12 cellular contexts compared by ENCODE assay signal in genomic region chr4:48943387-48943786, GRCh38. TPM values are rescaled to one million over a fixed set of nuclear protein-coding genes. Genes with fewer than 3 reads are reported as not detected.
A peak's percentile ranks its signal among the peaks of the same experiment; 100 is the strongest.
DNase-seq lines count a peak whose midpoint lies in the region; ATAC-seq and TF ChIP-seq lines count a peak whose summit lies in the region.
"Had no signal": no experiment of that assay in that cellular context is flagged by ENCODE, and none has a peak within 500 bp of the region (broad histone marks: within the 10 kb centered on the region; RNA-seq: fewer than 3 reads in every experiment).

No MANE protein-coding gene starts in this region.

- H3K27me3 ChIP-seq in breast epithelium (no peaks in the 10 kb centered on the region), thyroid gland (no peaks in the 10 kb centered on the region)
- H3K27me3 ChIP-seq: colonic mucosa had no signal

- in situ Hi-C loops in G401 (cut with HindIII; ENCODE audit: low sequenced_read_pairs) = no loop called here

- ATAC-seq in GM21423 (IDR thresholded peaks at IDR 0.05; ENCODE audit: unreplicated experiment) (no peak), GM21723 (IDR thresholded peaks at IDR 0.05; ENCODE audit: unreplicated experiment) (no peak)

- no peak overlapping the region for H3K4me3 Mint-ChIP-seq in MCF 10A (ENCODE audit: unreplicated experiment)
- H3K4me3 Mint-ChIP-seq: CD4-positive, CD25-positive, alpha-beta regulatory T cell; IgD-negative memory B cell had no signal

- intact Hi-C loops in MCF 10A (cut with micrococcal nuclease) (loop anchor here (5.0 kb wide), 1 partner anchor 111 kb away; the partner anchor contains the start of gene OCIAD1), breast epithelium (cut with DNase I; ENCODE audit: low total_unique reads) (no loop called here), thyroid gland (cut with DNase I) (no loop called here)

- WGBS in thyroid gland, 2 donors = 34 to 49% methylated on average over 1 of the region's 1 CpG

- H3K36me3 ChIP-seq in breast epithelium (no peaks in the 10 kb centered on the region), thyroid gland (no peaks in the 10 kb centered on the region)
- H3K36me3 ChIP-seq: colonic mucosa had no signal

- TF ChIP-seq CTCF in MCF 10A (IDR thresholded peaks at IDR 0.05; ENCODE audit: unreplicated experiment) = peak; percentile 40
- TF ChIP-seq CTCF in breast epithelium (IDR thresholded peaks at IDR 0.05) = no peak
- TF ChIP-seq CTCF in thyroid gland (IDR thresholded peaks at IDR 0.05) = peak in 5 of 6 experiments; percentile 24 to 61 (median 52)

- CTCF ChIA-PET in MCF 10A (lab: Yijun Ruan, JAX) = interaction anchor here (1.2 to 5.5 kb wide), 4 partner anchors 15 to 42 kb away, joined by 3 to 52 read pairs (median 15); no protein-coding TSS in a partner anchor

- H3K27ac ChIP-seq in breast epithelium = no peak overlapping the region
- H3K27ac ChIP-seq in thyroid gland = no peak overlapping the region
- H3K27ac ChIP-seq: colonic mucosa had no signal

- no peak overlapping the region for H3K27ac Mint-ChIP-seq in MCF 10A (ENCODE audit: low read depth, unreplicated experiment)
- H3K27ac Mint-ChIP-seq: IgD-negative memory B cell had no signal

- H3K9me3 ChIP-seq in breast epithelium = peaks cover 1 to 2% of the 10 kb centered on the region in 2 donors
- H3K9me3 ChIP-seq in thyroid gland = no peaks in the 10 kb centered on the region
- H3K9me3 ChIP-seq: colonic mucosa had no signal

- no TSS peak for BruUV-seq in MCF 10A (replicated peaks; lab: Mats Ljungman, UMichigan)

- TF ChIP-seq POLR2A in breast epithelium (IDR thresholded peaks at IDR 0.05) (no peak), thyroid gland (IDR thresholded peaks at IDR 0.05) (no peak)

- H3K27me3 Mint-ChIP-seq in MCF 10A (ENCODE audit: insufficient read depth, unreplicated experiment) = no peaks in the 10 kb centered on the region

- DNase-seq in MCF 10A (ENCODE audit: unreplicated experiment) (peak; percentile 52), breast epithelium (ENCODE audit: low spot score in 2 of 2) (no peak), NCI-H146 treated with DMSO at 0.1 percent for 48 hours (lab: John Stamatoyannopoulos, UW; ENCODE audit: unreplicated experiment) (peak; percentile 54), cerebellar cortex (ENCODE audit: low spot score) (peak; percentile 16), thyroid gland (peak; percentile 60 to 68), G401 (ENCODE audit: low spot score) (no peak)
- DNase-seq: CD4-positive, CD25-positive, alpha-beta regulatory T cell had no signal

- no peaks in the 10 kb centered on the region for H3K36me3 Mint-ChIP-seq in MCF 10A (ENCODE audit: insufficient read depth, unreplicated experiment)
- H3K36me3 Mint-ChIP-seq: CD4-positive, CD25-positive, alpha-beta regulatory T cell; IgD-negative memory B cell had no signal

- H3K4me1 ChIP-seq in breast epithelium (no peaks in the 10 kb centered on the region), thyroid gland (peaks cover 4 to 7% of the 10 kb centered on the region in 2 donors)
- H3K4me1 ChIP-seq: colonic mucosa had no signal

- no peaks in the 10 kb centered on the region for H3K9me3 Mint-ChIP-seq in MCF 10A (ENCODE audit: unreplicated experiment)
- H3K9me3 Mint-ChIP-seq: IgD-negative memory B cell had no signal

- peaks cover 25% of the 10 kb centered on the region for H3K4me1 Mint-ChIP-seq in MCF 10A (ENCODE audit: insufficient read depth, unreplicated experiment)
- H3K4me1 Mint-ChIP-seq: IgD-negative memory B cell had no signal

- POLR2A ChIA-PET in MCF 10A (lab: Yijun Ruan, JAX) = interaction anchor here (0.7 to 2.3 kb wide), 7 partner anchors 11 to 306 kb away, joined by 3 to 15 read pairs (median 5); partner anchors contain the start of gene OCIAD2

- H3K4me3 ChIP-seq in breast epithelium = no peak overlapping the region
- H3K4me3 ChIP-seq in thyroid gland (replicated peaks in 1 of 3) = no peak overlapping the region
- H3K4me3 ChIP-seq: colonic mucosa had no signal

RNA-seq across cellular contexts. Expression of gene OCIAD2, which starts 36.8 kb away (rescaled TPM):
- total RNA-seq in MCF 10A (2022) (66.3 and 94.1 TPM in 2 replicates), breast epithelium (10 to 100 TPM in 1 of 3 donors, 1 to 10 TPM in 2; 9.2 to 22.0 (median 9.9) TPM), thyroid gland (10 to 100 TPM; 22.0 to 56.1 (median 41.6) TPM)
- not detected in 2 replicates for total RNA-seq in G401 (2014; rRNA removed; shearing (Covaris generic))

RNA-seq across cellular contexts. Expression of gene CWH43, which starts 42.7 kb away (rescaled TPM):
- total RNA-seq in MCF 10A (2022) (not detected in 2 replicates), breast epithelium (under 1 TPM in 1 of 3 donors, not detected in 2; 0.66 TPM), thyroid gland (10 to 100 TPM in 3 of 4 donors, 1 to 10 TPM in 1; 5.3 to 27.4 (median 18.8) TPM)
- not detected in 2 replicates for total RNA-seq in G401 (2014; rRNA removed; shearing (Covaris generic))
- total RNA-seq: CD4-positive, CD25-positive, alpha-beta regulatory T cell; pulmonary artery endothelial cell had no signal

Comparison
In these comparisons a context has a peak if more than half of its experiments do, and no peak if none do; other contexts are left out.
1. DNase-seq: peak in MCF 10A (single experiment), NCI-H146 treated with DMSO at 0.1 percent for 48 hours (single experiment), cerebellar cortex (single experiment) and thyroid gland (2 of 2); none in breast epithelium (0 of 2) and G401 (single experiment).
2. CTCF ChIP-seq: peak in MCF 10A (single experiment) and thyroid gland (5 of 6); none in breast epithelium (0 of 3).
3. RNA of gene OCIAD2, which starts 36.8 kb away (total RNA-seq): 66.3 to 94.1 TPM in MCF 10A, 22.0 to 56.1 TPM in thyroid gland and 9.2 to 22.0 TPM in breast epithelium; not detected in G401; every median in the first group is over 10 times any median in the second.